ENCODE assay signal across 18 cellular contexts in the genomic region with DNA sequence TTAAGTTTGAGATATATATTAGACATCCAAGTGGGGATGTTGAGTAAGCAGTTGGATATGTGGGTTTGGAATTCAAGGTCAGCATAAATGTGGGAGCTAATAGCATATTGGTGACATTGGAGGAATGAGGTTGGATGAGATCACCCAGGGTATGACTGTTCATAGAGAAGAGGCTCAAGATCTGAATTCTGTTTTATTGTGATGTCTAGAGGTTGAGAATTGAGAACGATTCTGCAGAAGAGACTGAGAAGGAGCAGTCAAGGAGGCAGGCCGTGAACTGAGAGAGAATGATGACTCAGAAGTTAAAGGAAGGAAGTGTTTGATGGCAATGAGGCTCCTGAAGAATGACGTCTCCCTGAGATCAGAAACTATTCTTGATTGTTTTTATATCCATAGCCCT. TPM values are rescaled to one million over a fixed set of nuclear protein-coding genes. Genes with fewer than 3 reads are reported as not detected.
A peak's percentile ranks its signal among the peaks of the same experiment; 100 is the strongest.
DNase-seq lines count a peak whose midpoint lies in the region; ATAC-seq and TF ChIP-seq lines count a peak whose summit lies in the region.
"Had no signal": no experiment of that assay in that cellular context is flagged by ENCODE, and none has a peak within 500 bp of the region (broad histone marks: within the 10 kb centered on the region; RNA-seq: fewer than 3 reads in every experiment).

No MANE protein-coding gene starts in this region.

- peak; percentile 37; the same call in 1 of the 2 replicates for ATAC-seq in PC-3
- no peak for ATAC-seq in HG03196 (IDR thresholded peaks at IDR 0.05; ENCODE audit: unreplicated experiment)
- ATAC-seq: left ventricle myocardium superior; naive thymus-derived CD8-positive, alpha-beta T cell; psoas muscle; WTC11 had no signal

- H3K4me1 ChIP-seq in PC-3 (ENCODE audit: insufficient read depth, low read length), result 0 out of 2 replicates have a peak, but pooled peaks cover 4% of the 10 kb centered on the region
- no peaks in the 10 kb centered on the region for H3K4me1 ChIP-seq in Karpas-422 (ENCODE audit: low read length)
- H3K4me1 ChIP-seq: psoas muscle, thyroid gland had no signal

- H4K20me1 ChIP-seq in PC-3 (ENCODE audit: low read length) (no peaks in the 10 kb centered on the region), Karpas-422 (ENCODE audit: insufficient read depth, low read depth, low read length) (no peaks in the 10 kb centered on the region)

- CTCF ChIA-PET in PC-3 (lab: Charles Lee), result no interaction called here

- H3K4me3 ChIP-seq in PC-3 (ENCODE audit: low read length), result no peak overlapping the region
- no peak overlapping the region for H3K4me3 ChIP-seq in epithelial cell of esophagus (ENCODE audit: low read length)
- no peak overlapping the region for H3K4me3 ChIP-seq in Karpas-422 (ENCODE audit: low read length)
- H3K4me3 ChIP-seq: psoas muscle, thyroid gland had no signal

- H3K4me2 ChIP-seq in PC-3 (ENCODE audit: low read length) (no peak overlapping the region), Karpas-422 (ENCODE audit: low read depth, low read length, poor library complexity, severe bottlenecking) (no peak overlapping the region)

- POLR2A ChIA-PET in PC-3 (lab: Charles Lee; ENCODE audit: unreplicated experiment), result no interaction called here

- no peaks in the 10 kb centered on the region for H3K27me3 ChIP-seq in PC-3 (ENCODE audit: low read length)
- no peaks in the 10 kb centered on the region for H3K27me3 ChIP-seq in Karpas-422 (ENCODE audit: low read length)
- H3K27me3 ChIP-seq: thyroid gland had no signal

- H3K27ac ChIP-seq in PC-3 (ENCODE audit: low read length) (no peak overlapping the region), Karpas-422 (ENCODE audit: low read length) (no peak overlapping the region)
- H3K27ac ChIP-seq: psoas muscle, thyroid gland had no signal

- TF ChIP-seq CTCF in PC-3 (conservative IDR thresholded peaks at IDR 0.05; ENCODE audit: low read depth, low read length) (no peak), epithelial cell of esophagus (IDR thresholded peaks at IDR 0.05; ENCODE audit: insufficient read depth, low read depth, low read length, missing control alignments) (no peak)

- H2AFZ ChIP-seq in PC-3 (ENCODE audit: low read length) (no peak overlapping the region), Karpas-422 (ENCODE audit: low read length) (no peak overlapping the region)

- no peaks in the 10 kb centered on the region for H3F3A ChIP-seq in PC-3 (ENCODE audit: low read length, unreplicated experiment)

- H3K9me2 ChIP-seq in PC-3 (replicated peaks; ENCODE audit: low read length), result no peaks in the 10 kb centered on the region
- H3K9me2 ChIP-seq in Karpas-422 (replicated peaks; ENCODE audit: insufficient read depth, low read length), result no peaks in the 10 kb centered on the region

- H3K79me2 ChIP-seq in PC-3 (ENCODE audit: low read length), result no peaks in the 10 kb centered on the region
- no peaks in the 10 kb centered on the region for H3K79me2 ChIP-seq in Karpas-422 (ENCODE audit: low read length)

- BruUV-seq in PC-3 (replicated peaks; lab: Mats Ljungman, UMichigan), result no TSS peak

- H3K9me3 ChIP-seq in PC-3 (ENCODE audit: low read length) (peaks cover 6% of the 10 kb centered on the region; the same call in 1 of the 2 replicates), Karpas-422 (ENCODE audit: low read length) (peaks cover 6% of the 10 kb centered on the region; the same call in 1 of the 2 replicates)
- H3K9me3 ChIP-seq: psoas muscle, thyroid gland had no signal

- DNase-seq in GM03348 (ENCODE audit: low spot score) (peak; percentile 61), PC-3 (peak; percentile 29), epithelial cell of esophagus (ENCODE audit: low read depth) (peak; percentile 49), non-pigmented ciliary epithelial cell (ENCODE audit: low read depth) (peak; percentile 65), HUDEP-2 (lab: John Stamatoyannopoulos, UW; ENCODE audit: unreplicated experiment in 76 of 76) (no peak), Karpas-422 (no peak)
- no peak for DNase-seq in activated T-cell treated with anti-CD3 and anti-CD28 coated beads, Interleukin-2, amount 50 U/mL, for 1 hour
- DNase-seq: activated naive CD4-positive, alpha-beta T cell treated with anti-CD3 and anti-CD28 coated beads for 36 hours; CD4-positive, alpha-beta memory T cell; central memory CD4-positive, alpha-beta T cell; hippocampal formation; left ventricle myocardium superior; naive thymus-derived CD8-positive, alpha-beta T cell; NCI-H1092; psoas muscle; thyroid gland had no signal

- intact Hi-C loops in PC-3 (cut with micrococcal nuclease), result no loop called here

- no peak overlapping the region for H3K9ac ChIP-seq in PC-3 (ENCODE audit: low read length)
- H3K9ac ChIP-seq in Karpas-422 (ENCODE audit: low read length), result no peak overlapping the region

- 0 out of 2 replicates have a peak, but pooled peaks cover under 1% of the 10 kb centered on the region for H3K36me3 ChIP-seq in PC-3 (ENCODE audit: low read depth, low read length)
- no peaks in the 10 kb centered on the region for H3K36me3 ChIP-seq in Karpas-422 (ENCODE audit: insufficient read depth, low read length)
- H3K36me3 ChIP-seq: thyroid gland had no signal

RNA-seq across cellular contexts. Expression of gene SERPINB11, which starts 5.9 kb away (rescaled TPM):
- total RNA-seq in PC-3 (2014; rRNA removed), result not detected in 2 replicates
- not detected in 2 replicates for total RNA-seq in Karpas-422 (2014; rRNA removed; shearing (Covaris generic); ENCODE audit: low replicate concordance)
- total RNA-seq: activated naive CD4-positive, alpha-beta T cell treated with anti-CD3 and anti-CD28 coated beads for 36 hours; CD4-positive, alpha-beta memory T cell; left ventricle myocardium superior; naive thymus-derived CD8-positive, alpha-beta T cell; psoas muscle; thyroid gland; WTC11 had no signal

RNA-seq across cellular contexts. Expression of gene SERPINB3, which starts 47.0 kb away (rescaled TPM):
- 5.6 and 6.3 TPM in 2 replicates for total RNA-seq in PC-3 (2014; rRNA removed)
- not detected in 2 replicates for total RNA-seq in Karpas-422 (2014; rRNA removed; shearing (Covaris generic); ENCODE audit: low replicate concordance)
- total RNA-seq: activated naive CD4-positive, alpha-beta T cell treated with anti-CD3 and anti-CD28 coated beads for 36 hours; CD4-positive, alpha-beta memory T cell; left ventricle myocardium superior; naive thymus-derived CD8-positive, alpha-beta T cell; thyroid gland had no signal

Comparison
In these comparisons a context has a peak if more than half of its experiments do, and no peak if none do; other contexts are left out.
1. DNase-seq: peak in GM03348 (single experiment), PC-3 (single experiment), epithelial cell of esophagus (single experiment) and non-pigmented ciliary epithelial cell (single experiment); none in HUDEP-2 (0 of 76), Karpas-422 (single experiment) and activated T-cell treated with anti-CD3 and anti-CD28 coated beads, Interleukin-2, amount 50 U/mL, for 1 hour (single experiment).